In the genomic region with DNA sequence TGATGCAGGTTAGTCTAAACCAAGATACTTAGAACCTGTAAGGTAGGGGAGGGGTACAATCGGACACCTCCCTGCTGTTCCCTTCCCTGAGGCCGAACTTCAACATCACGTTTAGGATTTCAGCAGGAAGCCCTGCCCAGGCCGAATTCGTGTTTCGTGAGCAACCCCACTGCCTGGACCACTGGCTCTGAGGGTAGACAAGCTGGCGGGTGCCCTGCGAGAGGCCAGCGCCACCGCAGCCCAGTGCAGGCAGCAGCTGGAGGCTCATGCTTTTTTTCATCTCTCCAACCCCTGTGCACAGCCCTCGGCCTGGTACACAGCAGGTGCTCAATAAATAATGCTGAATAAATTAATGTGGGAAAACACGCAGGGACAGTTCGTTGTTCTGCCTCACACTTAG, we compare ENCODE assay signal across 26 cellular contexts. TPM values are rescaled to one million over a fixed set of nuclear protein-coding genes. Genes with fewer than 3 reads are reported as not detected.
DNase-seq lines count a peak whose midpoint lies in the region; ATAC-seq and TF ChIP-seq lines count a peak whose summit lies in the region.
"Had no signal": no experiment of that assay in that cellular context is flagged by ENCODE, and none has a peak within 500 bp of the region (broad histone marks: within the 10 kb centered on the region; RNA-seq: fewer than 3 reads in every experiment).

No MANE protein-coding gene starts in this region.

- intact Hi-C loops in activated CD4-positive, alpha-beta memory T cell treated with anti-CD3 and anti-CD28 coated beads for 36 hours (cut with micrococcal nuclease), result no loop called here

- peak overlapping the region; percentile 31 for H3K4me3 Mint-ChIP-seq in central memory CD8-positive, alpha-beta T cell
- H3K4me3 Mint-ChIP-seq in neural progenitor cell, result peak overlapping the region; percentile 38
- no peak overlapping the region for H3K4me3 Mint-ChIP-seq in activated CD4-positive, alpha-beta memory T cell treated with anti-CD3 and anti-CD28 coated beads for 36 hours

- H3K4me2 ChIP-seq in BLaER1 treated with 17β-estradiol and CSF1 and Interleukin-3, amounts not matched to agents 10 nM and 100 nM, result peak overlapping the region in 10 of 11 experiments; percentile 22 to 70 (median 42); a peak in 16 of 22 replicates
- H3K4me2 ChIP-seq in neural progenitor cell, result peak overlapping the region; percentile 75

- H3K36me3 Mint-ChIP-seq in central memory CD8-positive, alpha-beta T cell (ENCODE audit: insufficient read depth), result peaks cover 5% of the 10 kb centered on the region
- H3K36me3 Mint-ChIP-seq in neural progenitor cell, result peaks cover 12% of the 10 kb centered on the region
- H3K36me3 Mint-ChIP-seq in activated CD4-positive, alpha-beta memory T cell treated with anti-CD3 and anti-CD28 coated beads for 36 hours, result no peaks in the 10 kb centered on the region
- H3K36me3 Mint-ChIP-seq: stimulated activated memory B cell treated with anti-CD40 and anti-IgM and Interleukin-4, amounts not matched to agents 10 μg/mL and 1 μg/mL and 100 μg/mL, for 72 hours had no signal

- no peaks in the 10 kb centered on the region for H3K9me3 ChIP-seq in BLaER1 treated with 17β-estradiol and CSF1 and Interleukin-3, amounts not matched to agents 10 nM and 100 nM (replicated peaks in 1 of 11)
- H3K9me3 ChIP-seq in HUES48 (ENCODE audit: control insufficient read depth, insufficient read depth, low read length) (no peaks in the 10 kb centered on the region), neural progenitor cell (ENCODE audit: low read depth) (no peaks in the 10 kb centered on the region)
- H3K9me3 ChIP-seq: ovary, transverse colon had no signal

- no peaks in the 10 kb centered on the region for H3K79me2 ChIP-seq in neural progenitor cell (ENCODE audit: low read depth)

- in situ Hi-C loops in KBM-7 (cut with MboI; ENCODE audit: low pct_unique_long_range_greater_than_20kb, low sequenced_read_pairs), result no loop called here

- H3K27ac ChIP-seq in BLaER1 treated with 17β-estradiol and CSF1 and Interleukin-3, amounts not matched to agents 10 nM and 100 nM, result no peak overlapping the region
- no peak overlapping the region for H3K27ac ChIP-seq in HUES48 (ENCODE audit: low read depth, low read length)
- H3K27ac ChIP-seq in neural progenitor cell, result no peak overlapping the region
- H3K27ac ChIP-seq: C4-2B, ovary, transverse colon had no signal

- H3K27ac Mint-ChIP-seq in central memory CD8-positive, alpha-beta T cell (ENCODE audit: low read depth), result no peak overlapping the region
- H3K27ac Mint-ChIP-seq in neural progenitor cell, result no peak overlapping the region
- no peak overlapping the region for H3K27ac Mint-ChIP-seq in activated CD4-positive, alpha-beta memory T cell treated with anti-CD3 and anti-CD28 coated beads for 36 hours
- H3K27ac Mint-ChIP-seq: endodermal cell; T-helper 1 cell treated with Interleukin-12 subunit alpha and Interleukin-12 subunit beta and Interleukin-4 antibody, amounts not matched to agents 30 μg/mL and 1 μg/mL, for 36 hours had no signal

- peaks cover 14% of the 10 kb centered on the region for H3K27me3 Mint-ChIP-seq in central memory CD8-positive, alpha-beta T cell
- peaks cover 12% of the 10 kb centered on the region for H3K27me3 Mint-ChIP-seq in neural progenitor cell (ENCODE audit: insufficient read depth, low read depth)
- peaks cover 12% of the 10 kb centered on the region for H3K27me3 Mint-ChIP-seq in activated CD4-positive, alpha-beta memory T cell treated with anti-CD3 and anti-CD28 coated beads for 36 hours

- H3K4me3 ChIP-seq in BLaER1 treated with 17β-estradiol and CSF1 and Interleukin-3, amounts not matched to agents 10 nM and 100 nM, result no peak overlapping the region
- H3K4me3 ChIP-seq in HUES48 (ENCODE audit: low read depth, low read length) (peak overlapping the region; percentile 42; the same call in 1 of the 2 replicates), neural progenitor cell (peak overlapping the region; percentile 35)
- H3K4me3 ChIP-seq: ovary had no signal

- no peaks in the 10 kb centered on the region for H3K27me3 ChIP-seq in BLaER1 treated with 17β-estradiol and CSF1 and Interleukin-3, amounts not matched to agents 10 nM and 100 nM
- no peaks in the 10 kb centered on the region for H3K27me3 ChIP-seq in HUES48 (ENCODE audit: control insufficient read depth, insufficient read depth, low read length)
- H3K27me3 ChIP-seq in neural progenitor cell, result no peaks in the 10 kb centered on the region
- H3K27me3 ChIP-seq: ovary, transverse colon had no signal

- H3F3A ChIP-seq in neural progenitor cell (ENCODE audit: low read depth), result peaks cover 24% of the 10 kb centered on the region

- TF ChIP-seq CTCF in neural progenitor cell (IDR thresholded peaks at IDR 0.05) (no peak), GM10248 (IDR thresholded peaks at IDR 0.05; ENCODE audit: control extremely low read depth, extremely low read depth, low read depth, missing control alignments) (no peak)

- H3K4me1 ChIP-seq in BLaER1 treated with 17β-estradiol and CSF1 and Interleukin-3, amounts not matched to agents 10 nM and 100 nM, result peaks cover 6 to 23% (median 9%) of the 10 kb centered on the region in 10 experiments; a peak in 13 of 20 replicates
- H3K4me1 ChIP-seq in HUES48 (ENCODE audit: control insufficient read depth, insufficient read depth, low read length) (peaks cover 5% of the 10 kb centered on the region; the same call in 1 of the 2 replicates), neural progenitor cell (peaks cover 7% of the 10 kb centered on the region)

- H3K4me1 Mint-ChIP-seq in central memory CD8-positive, alpha-beta T cell, result peaks cover 9% of the 10 kb centered on the region
- peaks cover 13% of the 10 kb centered on the region for H3K4me1 Mint-ChIP-seq in neural progenitor cell
- H3K4me1 Mint-ChIP-seq in activated CD4-positive, alpha-beta memory T cell treated with anti-CD3 and anti-CD28 coated beads for 36 hours (ENCODE audit: low read depth), result peaks cover 6% of the 10 kb centered on the region
- H3K4me1 Mint-ChIP-seq: endodermal cell had no signal

- no peak for DNase-seq in central memory CD8-positive, alpha-beta T cell (ENCODE audit: low spot score in 2 of 2)
- DNase-seq in neural progenitor cell (ENCODE audit: low spot score), result peak; percentile 26
- no peak for DNase-seq in KBM-7
- no peak for DNase-seq in activated CD4-positive, alpha-beta memory T cell treated with anti-CD3 and anti-CD28 coated beads for 36 hours
- DNase-seq in GM10248 (ENCODE audit: extremely low spot score), result no peak
- DNase-seq: anterior cingulate cortex, caudate nucleus, DND-41, head of caudate nucleus, KG1, NCI-H1105, NCI-H187, NCI-H2171, NCI-H510A treated with DMSO at 0.1 percent for 48 hours, OCI-M1, ovary, transverse colon had no signal

- POLR2A ChIA-PET in activated CD4-positive, alpha-beta memory T cell treated with anti-CD3 and anti-CD28 coated beads for 36 hours (lab: Charles Lee), result no interaction called here
- POLR2A ChIA-PET in GM10248 (lab: Yijun Ruan, JAX), result no interaction called here

- no peak overlapping the region for H2AFZ ChIP-seq in neural progenitor cell (replicated peaks)

- H4K20me1 ChIP-seq in BLaER1 treated with 17β-estradiol and CSF1 and Interleukin-3, amounts not matched to agents 10 nM and 100 nM, result peaks cover 18 to 88% (median 51%) of the 10 kb centered on the region in 11 experiments; a peak in 20 of 22 replicates
- H4K20me1 ChIP-seq in neural progenitor cell (ENCODE audit: low read depth), result peaks cover 43% of the 10 kb centered on the region

- ATAC-seq in central memory CD8-positive, alpha-beta T cell (replicated peaks; ENCODE audit: extremely low read depth, poor library complexity, severe bottlenecking), result no peak
- ATAC-seq in HG03432 (IDR thresholded peaks at IDR 0.05; ENCODE audit: unreplicated experiment), result no peak

- H3K36me3 ChIP-seq in BLaER1 treated with 17β-estradiol and CSF1 and Interleukin-3, amounts not matched to agents 10 nM and 100 nM, result peaks cover 74 to 91% (median 87%) of the 10 kb centered on the region in 11 experiments
- H3K36me3 ChIP-seq in HUES48 (ENCODE audit: control insufficient read depth, insufficient read depth, low read length) (peaks cover 18% of the 10 kb centered on the region), neural progenitor cell (no peaks in the 10 kb centered on the region)
- H3K36me3 ChIP-seq: ovary, transverse colon had no signal

- CTCF ChIA-PET in activated CD4-positive, alpha-beta memory T cell treated with anti-CD3 and anti-CD28 coated beads for 36 hours (lab: Charles Lee), result no interaction called here
- CTCF ChIA-PET in GM10248 (lab: Yijun Ruan, JAX), result no interaction called here

- H3K9me3 Mint-ChIP-seq in central memory CD8-positive, alpha-beta T cell, result no peaks in the 10 kb centered on the region
- no peaks in the 10 kb centered on the region for H3K9me3 Mint-ChIP-seq in neural progenitor cell
- H3K9me3 Mint-ChIP-seq in activated CD4-positive, alpha-beta memory T cell treated with anti-CD3 and anti-CD28 coated beads for 36 hours, result no peaks in the 10 kb centered on the region
- H3K9me3 Mint-ChIP-seq: endodermal cell; stimulated activated memory B cell treated with anti-CD40 and anti-IgM and Interleukin-4, amounts not matched to agents 10 μg/mL and 1 μg/mL and 100 μg/mL, for 72 hours; T-helper 1 cell treated with Interleukin-12 subunit alpha and Interleukin-12 subunit beta and Interleukin-4 antibody, amounts not matched to agents 30 μg/mL and 1 μg/mL, for 36 hours had no signal

- H3K9ac ChIP-seq in BLaER1 treated with 17β-estradiol and CSF1 and Interleukin-3, amounts not matched to agents 10 nM and 100 nM, result peak overlapping the region in 2 of 11 experiments; percentile 32 to 39; a peak in 3 of 22 replicates
- H3K9ac ChIP-seq in HUES48 (ENCODE audit: low read depth, low read length) (no peak overlapping the region), neural progenitor cell (no peak overlapping the region)

RNA-seq across cellular contexts. Expression of gene HOMER3, which starts 7.7 kb away (rescaled TPM):
- total RNA-seq in neural progenitor cell (ENCODE audit: low replicate concordance), result 28.2 and 66.9 TPM in 2 replicates
- 1 to 10 TPM in 1 of 2 experiments, under 1 TPM in 1; 0.77 to 1.2 TPM for total RNA-seq in activated CD4-positive, alpha-beta memory T cell treated with anti-CD3 and anti-CD28 coated beads for 36 hours

RNA-seq across cellular contexts. Expression of gene DDX49, which starts 13.8 kb away (rescaled TPM):
- 19.9 and 23.4 TPM in 2 replicates for total RNA-seq in neural progenitor cell (ENCODE audit: low replicate concordance)
- 10 to 100 TPM; 37.7 to 46.3 TPM for total RNA-seq in activated CD4-positive, alpha-beta memory T cell treated with anti-CD3 and anti-CD28 coated beads for 36 hours

RNA-seq across cellular contexts. Expression of gene COPE, which starts 14.1 kb away (rescaled TPM):
- total RNA-seq in neural progenitor cell (ENCODE audit: low replicate concordance), result 95.2 and 225 TPM in 2 replicates
- 100 to 1,000 TPM; 217 to 220 TPM for total RNA-seq in activated CD4-positive, alpha-beta memory T cell treated with anti-CD3 and anti-CD28 coated beads for 36 hours

RNA-seq across cellular contexts. Expression of gene CERS1, which starts 37.3 kb away (rescaled TPM):
- 1.9 and 7.6 TPM in 2 replicates for total RNA-seq in neural progenitor cell (ENCODE audit: low replicate concordance)
- not detected for total RNA-seq in activated CD4-positive, alpha-beta memory T cell treated with anti-CD3 and anti-CD28 coated beads for 36 hours
- total RNA-seq: MCF 10A, subcutaneous adipose tissue, transverse colon had no signal

Comparison
In these comparisons a context has a peak if more than half of its experiments do, and no peak if none do; other contexts are left out.
1. H3K4me3 ChIP-seq: peak in HUES48 (single experiment) and neural progenitor cell (single experiment); none in BLaER1 treated with 17β-estradiol and CSF1 and Interleukin-3, amounts not matched to agents 10 nM and 100 nM (0 of 10).
2. RNA of gene HOMER3, which starts 7.7 kb away (total RNA-seq): 28.2 to 66.9 TPM in neural progenitor cell; 0.77 to 1.2 TPM in activated CD4-positive, alpha-beta memory T cell treated with anti-CD3 and anti-CD28 coated beads for 36 hours; every median in the first group is over 10 times any median in the second.